1 cellular context compared by ENCODE assay signal in the genomic region with DNA sequence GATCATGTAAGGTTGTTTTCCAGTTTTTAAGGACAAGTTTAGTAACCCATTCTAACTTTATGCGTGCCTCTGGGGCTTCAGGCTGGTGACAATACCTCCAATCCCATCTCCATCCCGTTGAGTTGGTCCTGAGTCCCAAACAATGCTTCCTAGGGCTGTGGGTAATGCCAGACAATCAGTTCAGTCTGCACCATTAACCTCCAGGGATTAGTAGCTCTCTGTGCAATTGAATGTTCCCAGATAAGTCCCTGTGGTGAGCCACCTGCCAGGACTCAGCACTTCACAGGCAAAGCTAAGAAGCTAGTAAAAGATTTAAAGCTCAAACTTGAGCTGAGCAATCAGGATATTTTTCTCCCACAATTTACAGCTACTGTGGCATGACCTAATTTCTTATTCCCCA.
TF ChIP-seq lines count a peak whose summit lies in the region.

No MANE protein-coding gene starts in this region.

TF ChIP-seq in IMR-90, 13 proteins besides CTCF, POLR2A, EP300 and RAD21 (continued from another document):
- no peak for TF ChIP-seq ELK1 (IDR thresholded peaks at IDR 0.05; ENCODE audit: borderline replicate concordance, low read depth, low read length)
- no peak for TF ChIP-seq BHLHE40 (IDR thresholded peaks at IDR 0.05; ENCODE audit: low read depth, low read length)
- no peak for TF ChIP-seq MXI1 (IDR thresholded peaks at IDR 0.05; ENCODE audit: borderline replicate concordance, low read depth, low read length)
